23 cellular contexts compared by ENCODE assay signal in genomic region chr9:107605041-107605440, GRCh38.
DNase-seq lines count a peak whose midpoint lies in the region; ATAC-seq, FAIRE-seq and TF ChIP-seq lines count a peak whose summit lies in the region.
"Had no signal": no experiment of that assay in that cellular context is flagged by ENCODE, and none has a peak within 500 bp of the region (broad histone marks: within the 10 kb centered on the region; RNA-seq: fewer than 3 reads in every experiment).

No MANE protein-coding gene starts in this region.

- H2BK15ac ChIP-seq in mesendoderm (replicated peaks; ENCODE audit: low read depth): no peak overlapping the region

- H3K79me2 ChIP-seq in K562 (ENCODE audit: control insufficient read depth, insufficient read depth, low read length): no peaks in the 10 kb centered on the region
- H3K79me2 ChIP-seq in mesendoderm (ENCODE audit: control insufficient read depth, insufficient read depth, low read length): no peaks in the 10 kb centered on the region

- H2AK5ac ChIP-seq in mesendoderm (ENCODE audit: low read length): no peak overlapping the region

- H4K8ac ChIP-seq in mesendoderm (ENCODE audit: low read depth, low read length): no peak overlapping the region

- no peak overlapping the region for H3K4me3 ChIP-seq in K562
- no peak overlapping the region for H3K4me3 ChIP-seq in mesendoderm (ENCODE audit: low read length)
- no peak overlapping the region for H3K4me3 ChIP-seq in small intestine (ENCODE audit: low read depth in 1 of 2, low read length in 2 of 2)
- no peak overlapping the region for H3K4me3 ChIP-seq in Peyer's patch
- H3K4me3 ChIP-seq: A549, GM12878, GM23338, HAP-1 had no signal

- 8% methylated on average over 4 of the region's 4 CpGs for WGBS in K562 (ENCODE audit: insufficient coverage, low coverage, missing lambda C conversion rate)
- WGBS in mesendoderm (ENCODE audit: extremely low coverage, insufficient coverage, low lambda C conversion rate): no CpG with 5 or more reads among the region's 4 CpGs
- 78 to 84% (median 84%) methylated on average over 4 of the region's 4 CpGs for WGBS in small intestine, 3 donors

- in situ Hi-C loops in K562 (cut with MboI): no loop called here

- no peak overlapping the region for H3K27ac ChIP-seq in K562 (ENCODE audit: extremely low read depth, low read depth, low read length)
- H3K27ac ChIP-seq in mesendoderm (ENCODE audit: low read depth, low read length): no peak overlapping the region
- H3K27ac ChIP-seq in small intestine (ENCODE audit: low read depth in 1 of 2, low read length in 1 of 2): no peak overlapping the region
- no peak overlapping the region for H3K27ac ChIP-seq in CD4-positive, alpha-beta T cell (ENCODE audit: low read depth, low read length)
- H3K27ac ChIP-seq in Peyer's patch: no peak overlapping the region
- H3K27ac ChIP-seq: A549 had no signal

- CTCF ChIA-PET in K562 (lab: Yijun Ruan, JAX; ENCODE audit: low intra/inter-chr PET ratio): no interaction called here
- CTCF ChIA-PET in CD4-positive, alpha-beta T cell (lab: Charles Lee): interaction anchor here (0.9 kb wide), 1 partner anchor 10 kb away, joined by 3 read pairs; no protein-coding TSS in a partner anchor

- no peaks in the 10 kb centered on the region for H3K9me1 ChIP-seq in K562 (ENCODE audit: control insufficient read depth, insufficient read depth, low read length)

- BruUV-seq in K562 (replicated peaks; lab: Mats Ljungman, UMichigan): no TSS peak

- H3K36me3 Mint-ChIP-seq in CD4-positive, alpha-beta T cell (ENCODE audit: low read depth): no peaks in the 10 kb centered on the region
- H3K36me3 Mint-ChIP-seq: CD8-positive, alpha-beta T cell had no signal

- peak in 1 of 4 experiments; percentile 5 for DNase-seq in K562 (ENCODE audit: extremely low read depth in 1 of 4, low spot score in 3 of 4)
- DNase-seq in mesendoderm: peak; percentile 20
- DNase-seq in small intestine: peak; percentile 37
- DNase-seq in CD4-positive, alpha-beta T cell: no peak
- DNase-seq in Peyer's patch: no peak
- no peak for DNase-seq in Ammon's horn (ENCODE audit: low spot score)
- DNase-seq: 8988T; ACHN; AML-193; C1 segment of cervical spinal cord; CD8-positive, alpha-beta T cell; DMS 273 treated with DMSO at 0.1 percent for 48 hours; DMS79; EL; GDM1; HFFc6 had no signal

- H3K4me2 ChIP-seq in K562 (ENCODE audit: insufficient read depth, low read length): no peak overlapping the region
- H3K4me2 ChIP-seq in mesendoderm (ENCODE audit: low read length): no peak overlapping the region
- H3K4me2 ChIP-seq: A549, GM23338 had no signal

- TF ChIP-seq EP300 in K562 (IDR thresholded peaks at IDR 0.05; ENCODE audit: low read length): no peak

- H3K4me1 ChIP-seq in K562 (replicated peaks in 1 of 2; ENCODE audit: control insufficient read depth in 2 of 2, insufficient read depth in 2 of 2, low read length in 2 of 2) (no peaks in the 10 kb centered on the region), mesendoderm (ENCODE audit: control insufficient read depth, low read depth, low read length) (no peaks in the 10 kb centered on the region), small intestine (ENCODE audit: control insufficient read depth in 2 of 2, insufficient read depth in 1 of 2, low read depth in 1 of 2, low read length in 1 of 2) (peaks cover 2 to 4% of the 10 kb centered on the region in 2 donors), Peyer's patch (peaks cover 0 to 14% (median 2%) of the 10 kb centered on the region in 4 donors)
- H3K4me1 ChIP-seq: A549, HAP-1 had no signal

- H2BK5ac ChIP-seq in mesendoderm (ENCODE audit: low read length): no peak overlapping the region

- no peak overlapping the region for H2BK120ac ChIP-seq in mesendoderm (ENCODE audit: low read depth, low read length)

- no peak overlapping the region for H3K27ac Mint-ChIP-seq in CD4-positive, alpha-beta T cell
- H3K27ac Mint-ChIP-seq: CD8-positive, alpha-beta T cell; GM23338; HFFc6 had no signal

- no peak overlapping the region for H3K9ac ChIP-seq in K562 (ENCODE audit: insufficient read depth in 1 of 2, low read depth in 2 of 2, low read length in 2 of 2)
- no peak overlapping the region for H3K9ac ChIP-seq in mesendoderm (ENCODE audit: low read length)

- H3K79me1 ChIP-seq in mesendoderm (ENCODE audit: low read length): no peaks in the 10 kb centered on the region

- no peaks in the 10 kb centered on the region for H3K9me3 ChIP-seq in K562 (replicated peaks; ENCODE audit: control insufficient read depth, insufficient read depth, low read depth, low read length)
- H3K9me3 ChIP-seq in small intestine (ENCODE audit: control insufficient read depth, low read depth): no peaks in the 10 kb centered on the region
- no peaks in the 10 kb centered on the region for H3K9me3 ChIP-seq in CD4-positive, alpha-beta T cell (ENCODE audit: control insufficient read depth, low read length)
- no peaks in the 10 kb centered on the region for H3K9me3 ChIP-seq in Peyer's patch
- H3K9me3 ChIP-seq: A549, HAP-1 had no signal

- no peak overlapping the region for H2AFZ ChIP-seq in K562 (ENCODE audit: low read depth, low read length)
- H2AFZ ChIP-seq: GM23338 had no signal

- TF ChIP-seq CTCF in K562 (IDR thresholded peaks at IDR 0.05 in 2 of 3, conservative IDR thresholded peaks at IDR 0.05 in 1 of 3; ENCODE audit: insufficient read depth in 2 of 3, low read depth in 1 of 3, low read length in 3 of 3) (no peak), Peyer's patch (IDR thresholded peaks at IDR 0.05) (no peak)
- no peak for TF ChIP-seq CTCF in CD4-positive, alpha-beta T cell (IDR thresholded peaks at IDR 0.05)

- H3K27me3 ChIP-seq in K562 (ENCODE audit: control insufficient read depth in 2 of 2, insufficient read depth in 2 of 2, low read length in 2 of 2): peaks cover 0 to 5% of the 10 kb centered on the region in 2 experiments; a peak in 3 of 5 replicates
- H3K27me3 ChIP-seq in mesendoderm (ENCODE audit: insufficient read depth, low read length, poor library complexity): no peaks in the 10 kb centered on the region
- H3K27me3 ChIP-seq in small intestine (ENCODE audit: control insufficient read depth in 2 of 2, insufficient read depth in 2 of 2, low read length in 2 of 2): no peaks in the 10 kb centered on the region
- no peaks in the 10 kb centered on the region for H3K27me3 ChIP-seq in CD4-positive, alpha-beta T cell (ENCODE audit: control insufficient read depth, insufficient read depth, low read length)
- H3K27me3 ChIP-seq in Peyer's patch: no peaks in the 10 kb centered on the region

- no peaks in the 10 kb centered on the region for H4K20me1 ChIP-seq in K562 (replicated peaks; ENCODE audit: control insufficient read depth, insufficient read depth, low read length)

- no peak overlapping the region for H3K4ac ChIP-seq in mesendoderm (ENCODE audit: low read depth, low read length)

- no peak overlapping the region for H4K5ac ChIP-seq in mesendoderm (ENCODE audit: low read length)

- H3K23ac ChIP-seq in mesendoderm (ENCODE audit: low read length): no peak overlapping the region

- H3K27me3 Mint-ChIP-seq in CD4-positive, alpha-beta T cell: no peaks in the 10 kb centered on the region

- POLR2A ChIA-PET in K562 (lab: Yijun Ruan, JAX): interaction anchor here (0.6 kb wide), 1 partner anchor 23 kb away, joined by 3 read pairs; no protein-coding TSS in a partner anchor
- POLR2A ChIA-PET in CD4-positive, alpha-beta T cell (lab: Charles Lee): no interaction called here

- H3K4me3 Mint-ChIP-seq in CD4-positive, alpha-beta T cell: no peak overlapping the region
- H3K4me3 Mint-ChIP-seq: CD8-positive, alpha-beta T cell; GM23338; HFFc6 had no signal

- no peak for ATAC-seq in K562
- ATAC-seq in CD4-positive, alpha-beta T cell (ENCODE audit: poor library complexity): no peak
- ATAC-seq: A549; CD8-positive, alpha-beta T cell; GM12878; GM23338 had no signal

- TF ChIP-seq POLR2A in K562 (conservative IDR thresholded peaks at IDR 0.05) (no peak), Peyer's patch (IDR thresholded peaks at IDR 0.05) (no peak)

- FAIRE-seq in K562 (lab: Jason Lieb, UNC): no peak
- no peak for FAIRE-seq in small intestine (lab: Jason Lieb, UNC)
- FAIRE-seq: A549, D721Med, GM12878, GM19239, H54 had no signal

- no peaks in the 10 kb centered on the region for H3K9me3 Mint-ChIP-seq in CD4-positive, alpha-beta T cell
- H3K9me3 Mint-ChIP-seq: CD8-positive, alpha-beta T cell; GM23338; HFFc6 had no signal

- no peaks in the 10 kb centered on the region for H3K4me1 Mint-ChIP-seq in CD4-positive, alpha-beta T cell (ENCODE audit: low read depth)

- H3K56ac ChIP-seq in mesendoderm (ENCODE audit: low read length): no peak overlapping the region

- H3K36me3 ChIP-seq in K562 (ENCODE audit: control insufficient read depth, insufficient read depth, low read length) (no peaks in the 10 kb centered on the region), mesendoderm (ENCODE audit: control insufficient read depth, insufficient read depth, low read length) (no peaks in the 10 kb centered on the region), small intestine (ENCODE audit: control insufficient read depth in 2 of 2, insufficient read depth in 2 of 2, low read length in 2 of 2) (no peaks in the 10 kb centered on the region), Peyer's patch (no peaks in the 10 kb centered on the region)
- H3K36me3 ChIP-seq: HAP-1 had no signal

- intact Hi-C loops in K562 (cut with micrococcal nuclease): no loop called here
- intact Hi-C loops in CD4-positive, alpha-beta T cell (cut with DNase I, micrococcal nuclease): no loop called here

- H3K18ac ChIP-seq in mesendoderm (ENCODE audit: low read length): no peak overlapping the region

- no peak for TF ChIP-seq RAD21 in K562 (CRISPR knock-in tag; conservative IDR thresholded peaks at IDR 0.05 in 1 of 2, IDR thresholded peaks at IDR 0.05 in 1 of 2)

TF ChIP-seq in K562, 482 proteins besides CTCF, POLR2A, EP300 and RAD21 (continues in another document):
- TF ChIP-seq E2F6 (IDR thresholded peaks at IDR 0.05; ENCODE audit: borderline replicate concordance in 1 of 2, extremely low read depth in 1 of 2, insufficient read depth in 1 of 2, insufficient read length in 1 of 2, low read depth in 1 of 2, low read length in 1 of 2, poor library complexity in 1 of 2, severe bottlenecking in 1 of 2): no peak
- TF ChIP-seq TEAD4 (IDR thresholded peaks at IDR 0.05; ENCODE audit: low read length): 0 out of 2 replicates have a peak, but pooled peaks have one; percentile 10
- TF ChIP-seq TEAD4 (CRISPR knock-in tag; IDR thresholded peaks at IDR 0.05; ENCODE audit: borderline replicate concordance): no peak
- TF ChIP-seq ZNF384 (IDR thresholded peaks at IDR 0.05; ENCODE audit: low read depth, low read length): no peak
- TF ChIP-seq KAT8 (IDR thresholded peaks at IDR 0.05; ENCODE audit: low read depth): no peak
- TF ChIP-seq MEF2A (IDR thresholded peaks at IDR 0.05; ENCODE audit: control insufficient read depth, low read depth, low read length): no peak
- no peak for TF ChIP-seq CBX1 (IDR thresholded peaks at IDR 0.05; ENCODE audit: low read depth)
- no peak for TF ChIP-seq HIVEP1 (CRISPR knock-in tag; IDR thresholded peaks at IDR 0.05)
- TF ChIP-seq NCOA1 (IDR thresholded peaks at IDR 0.05; ENCODE audit: low read depth): no peak

Comparison
In these comparisons a context has a peak if more than half of its experiments do, and no peak if none do; other contexts are left out.
1. DNase-seq: peak in mesendoderm (single experiment) and small intestine (single experiment); none in CD4-positive, alpha-beta T cell (0 of 10), Peyer's patch (0 of 3) and Ammon's horn (single experiment).